In genomic region chr3:64501298-64501906, GRCh38 we compare ENCODE assay signal across 19 cellular contexts.
A peak's percentile ranks its signal among the peaks of the same experiment; 100 is the strongest.
DNase-seq lines count a peak whose midpoint lies in the region; ATAC-seq and TF ChIP-seq lines count a peak whose summit lies in the region.
"Had no signal": no experiment of that assay in that cellular context is flagged by ENCODE, and none has a peak within 500 bp of the region (broad histone marks: within the 10 kb centered on the region; RNA-seq: fewer than 3 reads in every experiment).

No MANE protein-coding gene starts in this region.

- no peaks in the 10 kb centered on the region for H3K27me3 ChIP-seq in Caco-2 (replicated peaks; ENCODE audit: control insufficient read depth, insufficient read depth, low read length)
- peaks cover 4% of the 10 kb centered on the region for H3K27me3 ChIP-seq in adipocyte (replicated peaks; ENCODE audit: control insufficient read depth, insufficient read depth, low read length)
- H3K27me3 ChIP-seq in mesendoderm (ENCODE audit: insufficient read depth, low read length, poor library complexity) = peaks cover 1% of the 10 kb centered on the region
- H3K27me3 ChIP-seq: Peyer's patch had no signal

- H3K27ac Mint-ChIP-seq in Caco-2 (ENCODE audit: unreplicated experiment) = no peak overlapping the region
- no peak overlapping the region for H3K27ac Mint-ChIP-seq in T-cell
- H3K27ac Mint-ChIP-seq: stimulated activated naive CD8-positive, alpha-beta T cell treated with anti-CD3 and anti-CD28 coated beads, Interleukin-15, Interleukin-2, amounts not matched to agents 100 ng/mL and 50 ng/mL, for 24 hours had no signal

- 75 to 80% methylated on average over 4 to 7 of the region's 8 CpGs for WGBS in mesodermal cell (ENCODE audit: insufficient coverage in 2 of 2), 2 experiments
- WGBS in mesendoderm (ENCODE audit: extremely low coverage, insufficient coverage, low lambda C conversion rate) = no CpG with 5 or more reads among the region's 8 CpGs

- H3K9me3 ChIP-seq in Caco-2 = no peaks in the 10 kb centered on the region
- H3K9me3 ChIP-seq in adipocyte (ENCODE audit: control insufficient read depth, low read length) = no peaks in the 10 kb centered on the region
- no peaks in the 10 kb centered on the region for H3K9me3 ChIP-seq in mesodermal cell (ENCODE audit: control insufficient read depth, low read length)
- H3K9me3 ChIP-seq: Peyer's patch had no signal

- DNase-seq in Caco-2 (peak; percentile 67 to 71), HuH-7 (ENCODE audit: low spot score) (peak; percentile 30), adipocyte (ENCODE audit: low read depth) (peak; percentile 84), mesendoderm (no peak), T-cell (no peak)
- DNase-seq: activated CD4-positive, alpha-beta T cell treated with anti-CD3 and anti-CD28 coated beads, Interleukin-2, amount 50 U/mL, for 1 hour; activated T-cell treated with anti-CD3 and anti-CD28 coated beads, Interleukin-2, amount 50 U/mL, for 1 hour; KG1; midbrain; NCI-H524; Peyer's patch; T-helper 2 cell had no signal

- peak overlapping the region; percentile 22 for H3K4me3 Mint-ChIP-seq in Caco-2 (ENCODE audit: unreplicated experiment)
- no peak overlapping the region for H3K4me3 Mint-ChIP-seq in T-cell
- H3K4me3 Mint-ChIP-seq: stimulated activated naive CD8-positive, alpha-beta T cell treated with anti-CD3 and anti-CD28 coated beads, Interleukin-15, Interleukin-2, amounts not matched to agents 100 ng/mL and 50 ng/mL, for 24 hours had no signal

- no peak overlapping the region for H2AK5ac ChIP-seq in mesendoderm (ENCODE audit: low read length)

- CTCF ChIA-PET in Caco-2 (lab: Charles Lee) (interaction anchor here (0.6 to 1.2 kb wide), 3 partner anchors 17 to 138 kb away, joined by 3 to 7 read pairs (median 3); no protein-coding TSS in a partner anchor), T-cell (lab: Charles Lee) (no interaction called here)

- H4K8ac ChIP-seq in mesendoderm (ENCODE audit: low read depth, low read length) = no peak overlapping the region

- H3K36me3 Mint-ChIP-seq in Caco-2 (ENCODE audit: insufficient read depth, unreplicated experiment) = no peaks in the 10 kb centered on the region
- H3K36me3 Mint-ChIP-seq in T-cell = no peaks in the 10 kb centered on the region

- TF ChIP-seq CTCF in Caco-2 (IDR thresholded peaks at IDR 0.05; ENCODE audit: insufficient read depth in 1 of 2, low read depth in 1 of 2, low read length in 1 of 2, severe bottlenecking in 1 of 2, unreplicated experiment in 1 of 2) = no peak

- H3K4ac ChIP-seq in mesendoderm (ENCODE audit: low read depth, low read length) = no peak overlapping the region

- H3K27ac ChIP-seq in mesodermal cell (ENCODE audit: low read depth, low read length, severe bottlenecking) = peak overlapping the region; percentile 81
- no peak overlapping the region for H3K27ac ChIP-seq in mesendoderm (ENCODE audit: low read depth, low read length)
- H3K27ac ChIP-seq: BLaER1 treated with 17β-estradiol and CSF1 and Interleukin-3, amounts not matched to agents 10 nM and 100 nM; Peyer's patch had no signal

- H3K27me3 Mint-ChIP-seq in Caco-2 (ENCODE audit: insufficient read depth, unreplicated experiment) = peaks cover 8% of the 10 kb centered on the region
- peaks cover 5 to 28% of the 10 kb centered on the region in 2 donors for H3K27me3 Mint-ChIP-seq in T-cell

- H3K18ac ChIP-seq in mesendoderm (ENCODE audit: low read length) = no peak overlapping the region

- no peak overlapping the region for H2BK5ac ChIP-seq in mesendoderm (ENCODE audit: low read length)

- no TSS peak for BruUV-seq in Caco-2 (replicated peaks; lab: Mats Ljungman, UMichigan)

- H3K4me3 ChIP-seq in Caco-2 (ENCODE audit: low read depth, low read length) (no peak overlapping the region), adipocyte (ENCODE audit: low read length) (no peak overlapping the region), mesodermal cell (ENCODE audit: extremely low read depth, insufficient read depth, low read length, poor library complexity, severe bottlenecking) (no peak overlapping the region), mesendoderm (ENCODE audit: low read length) (no peak overlapping the region)
- H3K4me3 ChIP-seq: BLaER1 treated with 17β-estradiol and CSF1 and Interleukin-3, amounts not matched to agents 10 nM and 100 nM; GM12878; Peyer's patch had no signal

- ATAC-seq in T-cell (replicated peaks in 1 of 4) (no peak), GM18907 (IDR thresholded peaks at IDR 0.05; ENCODE audit: unreplicated experiment) (no peak), HG03045 (IDR thresholded peaks at IDR 0.05; ENCODE audit: unreplicated experiment) (no peak)
- ATAC-seq: GM12878, HCT116 had no signal

- H3K4me1 ChIP-seq in Caco-2 (peaks cover 24% of the 10 kb centered on the region), adipocyte (ENCODE audit: control insufficient read depth, insufficient read depth, low read length) (no peaks in the 10 kb centered on the region), mesodermal cell (ENCODE audit: control insufficient read depth, insufficient read depth, low read length, poor library complexity, severe bottlenecking) (peaks cover 32% of the 10 kb centered on the region), mesendoderm (ENCODE audit: control insufficient read depth, low read depth, low read length) (no peaks in the 10 kb centered on the region)
- H3K4me1 ChIP-seq: Peyer's patch had no signal

- intact Hi-C loops in Caco-2 (cut with micrococcal nuclease; ENCODE audit: unreplicated experiment) = loop anchor here (1.0 to 2.0 kb wide), 3 partner anchors 12 to 51 kb away; no protein-coding TSS in a partner anchor

- H3K4me1 Mint-ChIP-seq in Caco-2 (ENCODE audit: low read depth, unreplicated experiment) (peaks cover 24% of the 10 kb centered on the region), T-cell (no peaks in the 10 kb centered on the region)

- H3K4me2 ChIP-seq in mesendoderm (ENCODE audit: low read length) = no peak overlapping the region
- H3K4me2 ChIP-seq: BLaER1 treated with 17β-estradiol and CSF1 and Interleukin-3, amounts not matched to agents 10 nM and 100 nM had no signal

- POLR2A ChIA-PET in Caco-2 (lab: Charles Lee) = no interaction called here
- POLR2A ChIA-PET in T-cell (lab: Charles Lee) = interaction anchor here in 1 of 2 donors (0.5 kb wide), 1 partner anchor 19 kb away, joined by 3 read pairs; no protein-coding TSS in a partner anchor

- H3K36me3 ChIP-seq in Caco-2 (ENCODE audit: control insufficient read depth, insufficient read depth, low read length) (no peaks in the 10 kb centered on the region), adipocyte (ENCODE audit: control insufficient read depth, insufficient read depth, low read length, severe bottlenecking) (no peaks in the 10 kb centered on the region), mesodermal cell (ENCODE audit: control insufficient read depth, insufficient read depth, low read length) (no peaks in the 10 kb centered on the region), mesendoderm (ENCODE audit: control insufficient read depth, insufficient read depth, low read length) (no peaks in the 10 kb centered on the region)
- H3K36me3 ChIP-seq: BLaER1 treated with 17β-estradiol and CSF1 and Interleukin-3, amounts not matched to agents 10 nM and 100 nM; Peyer's patch had no signal

- H3K9ac ChIP-seq in adipocyte (ENCODE audit: low read length) (no peak overlapping the region), mesendoderm (ENCODE audit: low read length) (no peak overlapping the region)
- H3K9ac ChIP-seq: BLaER1 treated with 17β-estradiol and CSF1 and Interleukin-3, amounts not matched to agents 10 nM and 100 nM had no signal

- no peaks in the 10 kb centered on the region for H3K79me1 ChIP-seq in mesendoderm (ENCODE audit: low read length)

- no peaks in the 10 kb centered on the region for H3K9me3 Mint-ChIP-seq in Caco-2 (ENCODE audit: unreplicated experiment)
- H3K9me3 Mint-ChIP-seq in T-cell = no peaks in the 10 kb centered on the region

- no peak overlapping the region for H2BK120ac ChIP-seq in mesendoderm (ENCODE audit: low read depth, low read length)

- H3K23ac ChIP-seq in mesendoderm (ENCODE audit: low read length) = no peak overlapping the region

- H4K5ac ChIP-seq in mesendoderm (ENCODE audit: low read length) = no peak overlapping the region

- no peak overlapping the region for H3K56ac ChIP-seq in mesendoderm (ENCODE audit: low read length)

- H3K79me2 ChIP-seq in mesendoderm (ENCODE audit: control insufficient read depth, insufficient read depth, low read length) = no peaks in the 10 kb centered on the region

- H2BK15ac ChIP-seq in mesendoderm (replicated peaks; ENCODE audit: low read depth) = no peak overlapping the region

Comparison
In these comparisons a context has a peak if more than half of its experiments do, and no peak if none do; other contexts are left out.
1. DNase-seq: peak in Caco-2 (2 of 2), HuH-7 (single experiment) and adipocyte (single experiment); none in mesendoderm (single experiment) and T-cell (0 of 34).